Comparison of ENCODE assay signal across 1 cellular context in the genomic region with DNA sequence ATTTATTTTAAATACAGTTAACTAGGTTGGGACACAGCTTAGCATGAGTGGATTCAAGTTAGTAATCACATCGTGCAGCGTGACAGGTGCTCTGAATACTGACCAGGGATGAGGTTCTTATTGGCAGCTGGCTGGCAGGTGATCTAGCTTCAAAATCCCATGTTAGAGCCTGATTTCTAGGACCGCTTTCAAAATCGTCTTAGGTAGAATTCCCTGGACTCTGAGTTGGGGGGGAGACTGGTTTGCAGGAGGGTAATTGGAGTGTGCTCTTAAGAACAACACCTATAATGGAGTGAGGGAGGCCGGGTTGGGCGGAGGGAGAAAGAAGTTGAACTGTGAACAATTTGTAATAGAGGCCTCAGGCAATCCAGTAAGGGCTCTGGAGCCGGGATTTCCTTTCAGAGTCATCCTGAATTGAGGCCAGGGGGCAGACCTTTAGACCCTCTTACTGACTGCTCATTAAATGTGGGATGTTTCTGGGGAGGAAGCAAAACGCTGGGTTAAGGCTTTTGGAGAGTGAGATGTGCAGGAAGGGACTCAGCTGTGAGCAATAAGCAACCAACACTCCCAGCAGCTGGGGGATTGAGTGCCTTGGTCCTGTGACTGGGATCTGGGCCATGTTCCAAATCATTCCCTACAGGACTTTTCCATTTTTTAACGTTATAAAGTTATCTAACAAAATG.
TF ChIP-seq lines count a peak whose summit lies in the region.

No MANE protein-coding gene starts in this region.

TF ChIP-seq in WTC11, 78 proteins besides CTCF, POLR2A, EP300 and RAD21 (continued from another document):
- TF ChIP-seq IRF2 (CRISPR knock-in tag; IDR thresholded peaks at IDR 0.05; ENCODE audit: borderline replicate concordance, low read depth) (no peak), ESRRA (CRISPR knock-in tag; IDR thresholded peaks at IDR 0.05; ENCODE audit: borderline replicate concordance) (no peak), NR3C1 (CRISPR knock-in tag; conservative IDR thresholded peaks at IDR 0.05; ENCODE audit: low read depth) (no peak), ZNF671 (CRISPR knock-in tag; IDR thresholded peaks at IDR 0.05) (no peak), FOXK1 (CRISPR knock-in tag; IDR thresholded peaks at IDR 0.05) (no peak), CREB1 (CRISPR knock-in tag; IDR thresholded peaks at IDR 0.05) (no peak), ZNF138 (CRISPR knock-in tag; conservative IDR thresholded peaks at IDR 0.05) (no peak), SMAD4 (CRISPR knock-in tag; IDR thresholded peaks at IDR 0.05) (no peak), CREM (CRISPR knock-in tag; IDR thresholded peaks at IDR 0.05) (no peak)
- TF ChIP-seq, protein P1, sequence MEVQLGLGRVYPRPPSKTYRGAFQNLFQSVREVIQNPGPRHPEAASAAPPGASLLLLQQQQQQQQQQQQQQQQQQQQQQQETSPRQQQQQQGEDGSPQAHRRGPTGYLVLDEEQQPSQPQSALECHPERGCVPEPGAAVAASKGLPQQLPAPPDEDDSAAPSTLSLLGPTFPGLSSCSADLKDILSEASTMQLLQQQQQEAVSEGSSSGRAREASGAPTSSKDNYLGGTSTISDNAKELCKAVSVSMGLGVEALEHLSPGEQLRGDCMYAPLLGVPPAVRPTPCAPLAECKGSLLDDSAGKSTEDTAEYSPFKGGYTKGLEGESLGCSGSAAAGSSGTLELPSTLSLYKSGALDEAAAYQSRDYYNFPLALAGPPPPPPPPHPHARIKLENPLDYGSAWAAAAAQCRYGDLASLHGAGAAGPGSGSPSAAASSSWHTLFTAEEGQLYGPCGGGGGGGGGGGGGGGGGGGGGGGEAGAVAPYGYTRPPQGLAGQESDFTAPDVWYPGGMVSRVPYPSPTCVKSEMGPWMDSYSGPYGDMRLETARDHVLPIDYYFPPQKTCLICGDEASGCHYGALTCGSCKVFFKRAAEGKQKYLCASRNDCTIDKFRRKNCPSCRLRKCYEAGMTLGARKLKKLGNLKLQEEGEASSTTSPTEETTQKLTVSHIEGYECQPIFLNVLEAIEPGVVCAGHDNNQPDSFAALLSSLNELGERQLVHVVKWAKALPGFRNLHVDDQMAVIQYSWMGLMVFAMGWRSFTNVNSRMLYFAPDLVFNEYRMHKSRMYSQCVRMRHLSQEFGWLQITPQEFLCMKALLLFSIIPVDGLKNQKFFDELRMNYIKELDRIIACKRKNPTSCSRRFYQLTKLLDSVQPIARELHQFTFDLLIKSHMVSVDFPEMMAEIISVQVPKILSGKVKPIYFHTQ (CRISPR knock-in tag; IDR thresholded peaks at IDR 0.05) = no peak
- TF ChIP-seq, protein P2, sequence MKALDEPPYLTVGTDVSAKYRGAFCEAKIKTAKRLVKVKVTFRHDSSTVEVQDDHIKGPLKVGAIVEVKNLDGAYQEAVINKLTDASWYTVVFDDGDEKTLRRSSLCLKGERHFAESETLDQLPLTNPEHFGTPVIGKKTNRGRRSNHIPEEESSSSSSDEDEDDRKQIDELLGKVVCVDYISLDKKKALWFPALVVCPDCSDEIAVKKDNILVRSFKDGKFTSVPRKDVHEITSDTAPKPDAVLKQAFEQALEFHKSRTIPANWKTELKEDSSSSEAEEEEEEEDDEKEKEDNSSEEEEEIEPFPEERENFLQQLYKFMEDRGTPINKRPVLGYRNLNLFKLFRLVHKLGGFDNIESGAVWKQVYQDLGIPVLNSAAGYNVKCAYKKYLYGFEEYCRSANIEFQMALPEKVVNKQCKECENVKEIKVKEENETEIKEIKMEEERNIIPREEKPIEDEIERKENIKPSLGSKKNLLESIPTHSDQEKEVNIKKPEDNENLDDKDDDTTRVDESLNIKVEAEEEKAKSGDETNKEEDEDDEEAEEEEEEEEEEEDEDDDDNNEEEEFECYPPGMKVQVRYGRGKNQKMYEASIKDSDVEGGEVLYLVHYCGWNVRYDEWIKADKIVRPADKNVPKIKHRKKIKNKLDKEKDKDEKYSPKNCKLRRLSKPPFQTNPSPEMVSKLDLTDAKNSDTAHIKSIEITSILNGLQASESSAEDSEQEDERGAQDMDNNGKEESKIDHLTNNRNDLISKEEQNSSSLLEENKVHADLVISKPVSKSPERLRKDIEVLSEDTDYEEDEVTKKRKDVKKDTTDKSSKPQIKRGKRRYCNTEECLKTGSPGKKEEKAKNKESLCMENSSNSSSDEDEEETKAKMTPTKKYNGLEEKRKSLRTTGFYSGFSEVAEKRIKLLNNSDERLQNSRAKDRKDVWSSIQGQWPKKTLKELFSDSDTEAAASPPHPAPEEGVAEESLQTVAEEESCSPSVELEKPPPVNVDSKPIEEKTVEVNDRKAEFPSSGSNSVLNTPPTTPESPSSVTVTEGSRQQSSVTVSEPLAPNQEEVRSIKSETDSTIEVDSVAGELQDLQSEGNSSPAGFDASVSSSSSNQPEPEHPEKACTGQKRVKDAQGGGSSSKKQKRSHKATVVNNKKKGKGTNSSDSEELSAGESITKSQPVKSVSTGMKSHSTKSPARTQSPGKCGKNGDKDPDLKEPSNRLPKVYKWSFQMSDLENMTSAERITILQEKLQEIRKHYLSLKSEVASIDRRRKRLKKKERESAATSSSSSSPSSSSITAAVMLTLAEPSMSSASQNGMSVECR (CRISPR knock-in tag; IDR thresholded peaks at IDR 0.05; ENCODE audit: borderline replicate concordance) = no peak
- TF ChIP-seq, protein P3, sequence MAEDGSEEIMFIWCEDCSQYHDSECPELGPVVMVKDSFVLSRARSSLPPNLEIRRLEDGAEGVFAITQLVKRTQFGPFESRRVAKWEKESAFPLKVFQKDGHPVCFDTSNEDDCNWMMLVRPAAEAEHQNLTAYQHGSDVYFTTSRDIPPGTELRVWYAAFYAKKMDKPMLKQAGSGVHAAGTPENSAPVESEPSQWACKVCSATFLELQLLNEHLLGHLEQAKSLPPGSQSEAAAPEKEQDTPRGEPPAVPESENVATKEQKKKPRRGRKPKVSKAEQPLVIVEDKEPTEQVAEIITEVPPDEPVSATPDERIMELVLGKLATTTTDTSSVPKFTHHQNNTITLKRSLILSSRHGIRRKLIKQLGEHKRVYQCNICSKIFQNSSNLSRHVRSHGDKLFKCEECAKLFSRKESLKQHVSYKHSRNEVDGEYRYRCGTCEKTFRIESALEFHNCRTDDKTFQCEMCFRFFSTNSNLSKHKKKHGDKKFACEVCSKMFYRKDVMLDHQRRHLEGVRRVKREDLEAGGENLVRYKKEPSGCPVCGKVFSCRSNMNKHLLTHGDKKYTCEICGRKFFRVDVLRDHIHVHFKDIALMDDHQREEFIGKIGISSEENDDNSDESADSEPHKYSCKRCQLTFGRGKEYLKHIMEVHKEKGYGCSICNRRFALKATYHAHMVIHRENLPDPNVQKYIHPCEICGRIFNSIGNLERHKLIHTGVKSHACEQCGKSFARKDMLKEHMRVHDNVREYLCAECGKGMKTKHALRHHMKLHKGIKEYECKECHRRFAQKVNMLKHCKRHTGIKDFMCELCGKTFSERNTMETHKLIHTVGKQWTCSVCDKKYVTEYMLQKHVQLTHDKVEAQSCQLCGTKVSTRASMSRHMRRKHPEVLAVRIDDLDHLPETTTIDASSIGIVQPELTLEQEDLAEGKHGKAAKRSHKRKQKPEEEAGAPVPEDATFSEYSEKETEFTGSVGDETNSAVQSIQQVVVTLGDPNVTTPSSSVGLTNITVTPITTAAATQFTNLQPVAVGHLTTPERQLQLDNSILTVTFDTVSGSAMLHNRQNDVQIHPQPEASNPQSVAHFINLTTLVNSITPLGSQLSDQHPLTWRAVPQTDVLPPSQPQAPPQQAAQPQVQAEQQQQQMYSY (CRISPR knock-in tag; IDR thresholded peaks at IDR 0.05) = no peak
- TF ChIP-seq, protein P4, sequence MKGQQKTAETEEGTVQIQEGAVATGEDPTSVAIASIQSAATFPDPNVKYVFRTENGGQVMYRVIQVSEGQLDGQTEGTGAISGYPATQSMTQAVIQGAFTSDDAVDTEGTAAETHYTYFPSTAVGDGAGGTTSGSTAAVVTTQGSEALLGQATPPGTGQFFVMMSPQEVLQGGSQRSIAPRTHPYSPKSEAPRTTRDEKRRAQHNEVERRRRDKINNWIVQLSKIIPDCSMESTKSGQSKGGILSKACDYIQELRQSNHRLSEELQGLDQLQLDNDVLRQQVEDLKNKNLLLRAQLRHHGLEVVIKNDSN (CRISPR knock-in tag; IDR thresholded peaks at IDR 0.05) = no peak
- TF ChIP-seq, protein P5, sequence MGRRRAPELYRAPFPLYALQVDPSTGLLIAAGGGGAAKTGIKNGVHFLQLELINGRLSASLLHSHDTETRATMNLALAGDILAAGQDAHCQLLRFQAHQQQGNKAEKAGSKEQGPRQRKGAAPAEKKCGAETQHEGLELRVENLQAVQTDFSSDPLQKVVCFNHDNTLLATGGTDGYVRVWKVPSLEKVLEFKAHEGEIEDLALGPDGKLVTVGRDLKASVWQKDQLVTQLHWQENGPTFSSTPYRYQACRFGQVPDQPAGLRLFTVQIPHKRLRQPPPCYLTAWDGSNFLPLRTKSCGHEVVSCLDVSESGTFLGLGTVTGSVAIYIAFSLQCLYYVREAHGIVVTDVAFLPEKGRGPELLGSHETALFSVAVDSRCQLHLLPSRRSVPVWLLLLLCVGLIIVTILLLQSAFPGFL (CRISPR knock-in tag; IDR thresholded peaks at IDR 0.05; ENCODE audit: borderline replicate concordance) = no peak
- TF ChIP-seq, protein P6, sequence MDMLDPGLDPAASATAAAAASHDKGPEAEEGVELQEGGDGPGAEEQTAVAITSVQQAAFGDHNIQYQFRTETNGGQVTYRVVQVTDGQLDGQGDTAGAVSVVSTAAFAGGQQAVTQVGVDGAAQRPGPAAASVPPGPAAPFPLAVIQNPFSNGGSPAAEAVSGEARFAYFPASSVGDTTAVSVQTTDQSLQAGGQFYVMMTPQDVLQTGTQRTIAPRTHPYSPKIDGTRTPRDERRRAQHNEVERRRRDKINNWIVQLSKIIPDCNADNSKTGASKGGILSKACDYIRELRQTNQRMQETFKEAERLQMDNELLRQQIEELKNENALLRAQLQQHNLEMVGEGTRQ (CRISPR knock-in tag; IDR thresholded peaks at IDR 0.05) = no peak
